ENCODE assay signal across 16 cellular contexts in the genomic region with DNA sequence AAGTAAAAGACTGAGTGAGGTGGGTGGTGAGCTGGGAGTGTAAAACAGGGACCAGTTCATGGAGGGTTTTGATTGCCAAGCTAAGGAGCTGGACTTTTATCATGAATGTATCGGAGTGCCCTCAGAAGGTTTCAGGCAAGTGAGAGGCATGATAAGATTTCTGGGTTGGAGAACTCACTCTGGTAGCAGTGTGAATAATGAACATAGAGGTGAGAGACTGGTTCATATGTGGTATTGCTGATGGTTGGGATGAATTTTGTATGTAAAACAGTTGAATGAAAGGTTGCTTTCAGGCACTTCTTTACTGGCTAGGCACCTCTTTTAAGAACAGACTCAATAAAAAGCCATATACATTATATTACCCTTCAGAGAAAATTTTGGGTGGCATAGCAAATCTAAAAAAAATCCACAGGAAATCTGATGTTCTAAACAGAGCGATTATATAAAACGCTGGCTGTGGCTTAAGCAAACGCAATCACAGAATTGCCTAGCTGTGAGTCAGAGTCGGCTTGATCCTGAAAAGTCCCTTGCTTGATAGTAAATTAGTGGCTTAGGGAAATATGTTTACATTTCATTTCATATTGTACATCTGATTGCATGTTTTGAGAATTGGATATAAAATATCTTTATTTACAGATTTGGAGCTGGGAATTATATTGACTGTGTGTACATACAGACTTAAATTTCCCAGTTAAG.
DNase-seq lines count a peak whose midpoint lies in the region; ATAC-seq, FAIRE-seq and TF ChIP-seq lines count a peak whose summit lies in the region.
"Had no signal": no experiment of that assay in that cellular context is flagged by ENCODE, and none has a peak within 500 bp of the region (broad histone marks: within the 10 kb centered on the region; RNA-seq: fewer than 3 reads in every experiment).

No MANE protein-coding gene starts in this region.

- WGBS in small intestine, 3 donors = 57 to 63% (median 60%) methylated on average over 5 of the region's 5 CpGs

- no peaks in the 10 kb centered on the region for H3K79me2 ChIP-seq in astrocyte (ENCODE audit: insufficient read depth, low read length)

- H4K20me1 ChIP-seq in astrocyte (ENCODE audit: insufficient read depth, low read length) = no peaks in the 10 kb centered on the region

- H3K9me3 ChIP-seq in astrocyte (ENCODE audit: insufficient read depth, low read depth, low read length) (no peaks in the 10 kb centered on the region), A673 (ENCODE audit: low read depth, low read length, poor library complexity, severe bottlenecking) (no peaks in the 10 kb centered on the region), small intestine (ENCODE audit: control insufficient read depth, low read depth) (no peaks in the 10 kb centered on the region)
- H3K9me3 ChIP-seq: tibial nerve had no signal

- POLR2A ChIA-PET in A673 (lab: Charles Lee; ENCODE audit: low non-redundant PET) = no interaction called here

- TF ChIP-seq CTCF in astrocyte (IDR thresholded peaks at IDR 0.05; ENCODE audit: insufficient read depth, low read depth, low read length) (no peak), A673 (conservative IDR thresholded peaks at IDR 0.05; ENCODE audit: low read depth, low read length) (no peak)

- H3K4me3 ChIP-seq in astrocyte (ENCODE audit: insufficient read depth, low read depth, low read length) = no peak overlapping the region
- no peak overlapping the region for H3K4me3 ChIP-seq in A673 (ENCODE audit: low read depth, low read length, poor library complexity, severe bottlenecking)
- H3K4me3 ChIP-seq in small intestine (ENCODE audit: low read depth in 1 of 2, low read length in 2 of 2) = no peak overlapping the region
- H3K4me3 ChIP-seq: tibial nerve had no signal

- H3K9me3 Mint-ChIP-seq in astrocyte (ENCODE audit: unreplicated experiment) = peaks cover 1% of the 10 kb centered on the region
- H3K9me3 Mint-ChIP-seq: activated T-helper 17 cell treated with anti-CD3 and anti-CD28 coated beads, Interleukin-2, amount 50 U/mL, for 72 hours had no signal

- H3K27ac Mint-ChIP-seq in astrocyte (ENCODE audit: unreplicated experiment) = no peak overlapping the region
- H3K27ac Mint-ChIP-seq: activated T-helper 17 cell treated with anti-CD3 and anti-CD28 coated beads, Interleukin-2, amount 50 U/mL, for 72 hours had no signal

- H3K27me3 Mint-ChIP-seq in astrocyte (ENCODE audit: low read depth, unreplicated experiment) = no peaks in the 10 kb centered on the region

- no peak for ATAC-seq in GM18870 (IDR thresholded peaks at IDR 0.05; ENCODE audit: unreplicated experiment)
- ATAC-seq: activated T-helper 17 cell treated with anti-CD3 and anti-CD28 coated beads, Interleukin-2, amount 50 U/mL, for 72 hours had no signal

- H3K4me1 ChIP-seq in astrocyte (ENCODE audit: insufficient read depth, low read length) (peaks cover 8% of the 10 kb centered on the region), A673 (ENCODE audit: insufficient read depth, low read length, poor library complexity, severe bottlenecking) (no peaks in the 10 kb centered on the region), small intestine (ENCODE audit: control insufficient read depth in 2 of 2, insufficient read depth in 1 of 2, low read depth in 1 of 2, low read length in 1 of 2) (no peaks in the 10 kb centered on the region)

- no TSS peak for BruUV-seq in A673 (replicated peaks; lab: Mats Ljungman, UMichigan)

- intact Hi-C loops in A673 (cut with micrococcal nuclease; ENCODE audit: unreplicated experiment) = no loop called here

- CTCF ChIA-PET in A673 (lab: Charles Lee) = no interaction called here

- H3K27me3 ChIP-seq in astrocyte (ENCODE audit: insufficient read depth, low read length) = no peaks in the 10 kb centered on the region
- no peaks in the 10 kb centered on the region for H3K27me3 ChIP-seq in A673 (replicated peaks; ENCODE audit: insufficient read depth, low read depth, low read length, poor library complexity)
- no peaks in the 10 kb centered on the region for H3K27me3 ChIP-seq in small intestine (ENCODE audit: control insufficient read depth in 2 of 2, insufficient read depth in 2 of 2, low read length in 2 of 2)
- H3K27me3 ChIP-seq: tibial nerve had no signal

- peaks cover 14% of the 10 kb centered on the region for H3K4me1 Mint-ChIP-seq in astrocyte (ENCODE audit: low read depth, unreplicated experiment)
- H3K4me1 Mint-ChIP-seq: activated T-helper 17 cell treated with anti-CD3 and anti-CD28 coated beads, Interleukin-2, amount 50 U/mL, for 72 hours had no signal

- no peak overlapping the region for H3K4me3 Mint-ChIP-seq in astrocyte (ENCODE audit: unreplicated experiment)
- H3K4me3 Mint-ChIP-seq: activated T-helper 17 cell treated with anti-CD3 and anti-CD28 coated beads, Interleukin-2, amount 50 U/mL, for 72 hours had no signal

- H3K27ac ChIP-seq in astrocyte (ENCODE audit: low read depth, low read length) (no peak overlapping the region), A673 (ENCODE audit: low read depth, low read length, poor library complexity, severe bottlenecking) (no peak overlapping the region), small intestine (ENCODE audit: low read depth in 1 of 2, low read length in 1 of 2) (no peak overlapping the region)

- FAIRE-seq in astrocyte (lab: Jason Lieb, UNC) = peak; percentile 69
- FAIRE-seq in islet of Langerhans (lab: Jason Lieb, UNC) = peak; percentile 92
- FAIRE-seq in small intestine (lab: Jason Lieb, UNC) = no peak
- FAIRE-seq: endothelial cell of umbilical vein, GM19239 had no signal

- no peaks in the 10 kb centered on the region for H3K36me3 Mint-ChIP-seq in astrocyte (ENCODE audit: low read depth, unreplicated experiment)

- H2AFZ ChIP-seq in astrocyte (ENCODE audit: low read depth, low read length) = no peak overlapping the region

- peak; percentile 16 for DNase-seq in AG08395 (ENCODE audit: low spot score)
- DNase-seq in HS-5 (ENCODE audit: low read depth) = peak; percentile 64
- peak; percentile 77 for DNase-seq in astrocyte (ENCODE audit: low read depth)
- no peak for DNase-seq in A673 (ENCODE audit: low spot score)
- no peak for DNase-seq in small intestine
- no peak for DNase-seq in DMS153 (lab: John Stamatoyannopoulos, UW)
- DNase-seq: activated CD4-positive, alpha-beta T cell treated with anti-CD3 and anti-CD28 coated beads, Interleukin-2, amount 50 U/mL, for 48 hours; caudate nucleus; mesendoderm; stimulated activated CD4-positive, alpha-beta T cell treated with anti-CD3 and anti-CD28 coated beads, Interleukin-15, amount 100 ng/mL, for 24 hours had no signal

- H3K4me2 ChIP-seq in astrocyte (ENCODE audit: low read length) = peak overlapping the region; percentile 47

- H3K9ac ChIP-seq in astrocyte (ENCODE audit: low read length) = no peak overlapping the region

- H3K36me3 ChIP-seq in astrocyte (ENCODE audit: insufficient read depth, low read length) (no peaks in the 10 kb centered on the region), A673 (ENCODE audit: insufficient read depth, low read length, poor library complexity, severe bottlenecking) (no peaks in the 10 kb centered on the region), small intestine (ENCODE audit: control insufficient read depth in 2 of 2, insufficient read depth in 2 of 2, low read length in 2 of 2) (no peaks in the 10 kb centered on the region)
- H3K36me3 ChIP-seq: tibial nerve had no signal

Comparison
In these comparisons a context has a peak if more than half of its experiments do, and no peak if none do; other contexts are left out.
1. DNase-seq: peak in AG08395 (single experiment), HS-5 (single experiment) and astrocyte (single experiment); none in A673 (single experiment), small intestine (single experiment) and DMS153 (single experiment).